ENCODE assay signal across 17 cellular contexts in genomic region chr12:125218952-125219351, GRCh38. TPM values are rescaled to one million over a fixed set of nuclear protein-coding genes. Genes with fewer than 3 reads are reported as not detected.
"Had no signal": no experiment of that assay in that cellular context is flagged by ENCODE, and none has a peak within 500 bp of the region (broad histone marks: within the 10 kb centered on the region; RNA-seq: fewer than 3 reads in every experiment).

No MANE protein-coding gene starts in this region.

- H3K4me1 Mint-ChIP-seq: activated CD4-positive, alpha-beta memory T cell treated with anti-CD3 and anti-CD28 coated beads, Interleukin-2, amount 10 ng/mL, durations not matched to agents 7 days and 5 days; nephron progenitor cell had no signal

- ATAC-seq: activated T-cell treated with anti-CD3 and anti-CD28 coated beads, Interleukin-2, amount 50 U/mL, for 72 hours; left ventricle myocardium superior; psoas muscle; sciatic nerve had no signal

- H3K4me3 ChIP-seq: ascending aorta, esophagus squamous epithelium, psoas muscle had no signal

- H3K36me3 Mint-ChIP-seq: type B pancreatic cell had no signal

- H3K4me1 ChIP-seq: ascending aorta, esophagus squamous epithelium, psoas muscle had no signal

- H3K9me3 ChIP-seq: ascending aorta, psoas muscle had no signal

- DNase-seq: activated CD4-positive, alpha-beta memory T cell treated with anti-CD3 and anti-CD28 coated beads, Interleukin-2, amount 10 ng/mL, durations not matched to agents 7 days and 5 days; activated CD4-positive, alpha-beta T cell treated with anti-CD3 and anti-CD28 coated beads for 1 hour; activated CD8-positive, alpha-beta memory T cell treated with anti-CD3 and anti-CD28 coated beads, Interleukin-2, amount 50 U/mL, for 4 hours; activated gamma-delta T cell treated with Interleukin-2 at 50 U/mL for 16 hours; activated T-cell treated with anti-CD3 and anti-CD28 coated beads, Interleukin-2, amount 50 U/mL, for 72 hours; esophagus squamous epithelium; kidney; left ventricle myocardium superior; mesendoderm; nephron progenitor cell; psoas muscle; stimulated activated CD4-positive, alpha-beta T cell treated with anti-CD3 and anti-CD28 coated beads, Interleukin-12 subunit alpha, Interleukin-12 subunit beta, amount 100 ng/mL, for 4 hours; stimulated activated naive CD4-positive, alpha-beta T cell; substantia nigra had no signal

- H3K27me3 ChIP-seq: ascending aorta had no signal

- H3K27ac Mint-ChIP-seq: activated CD4-positive, alpha-beta memory T cell treated with anti-CD3 and anti-CD28 coated beads, Interleukin-2, amount 10 ng/mL, durations not matched to agents 7 days and 5 days; activated T-cell treated with anti-CD3 and anti-CD28 coated beads, Interleukin-2, amount 50 U/mL, for 72 hours; nephron progenitor cell; type B pancreatic cell had no signal

- H3K4me3 Mint-ChIP-seq: activated CD4-positive, alpha-beta memory T cell treated with anti-CD3 and anti-CD28 coated beads, Interleukin-2, amount 10 ng/mL, durations not matched to agents 7 days and 5 days; activated T-cell treated with anti-CD3 and anti-CD28 coated beads, Interleukin-2, amount 50 U/mL, for 72 hours; nephron progenitor cell; type B pancreatic cell had no signal

- H3K36me3 ChIP-seq: ascending aorta, esophagus squamous epithelium had no signal

- H3K27ac ChIP-seq: ascending aorta, esophagus squamous epithelium, psoas muscle had no signal

- H3K9me3 Mint-ChIP-seq: activated CD4-positive, alpha-beta memory T cell treated with anti-CD3 and anti-CD28 coated beads, Interleukin-2, amount 10 ng/mL, durations not matched to agents 7 days and 5 days; activated T-cell treated with anti-CD3 and anti-CD28 coated beads, Interleukin-2, amount 50 U/mL, for 72 hours; type B pancreatic cell had no signal

RNA-seq across cellular contexts. Expression of gene TMEM132B, which starts 32.8 kb away (rescaled TPM):
- total RNA-seq: activated CD4-positive, alpha-beta memory T cell treated with anti-CD3 and anti-CD28 coated beads, Interleukin-2, amount 10 ng/mL, durations not matched to agents 7 days and 5 days; activated T-cell treated with anti-CD3 and anti-CD28 coated beads, Interleukin-2, amount 50 U/mL, for 72 hours had no signal
